8 cellular contexts compared by ENCODE assay signal in genomic region chr10:119120413-119120867, GRCh38. TPM values are rescaled to one million over a fixed set of nuclear protein-coding genes. Genes with fewer than 3 reads are reported as not detected.
DNase-seq lines count a peak whose midpoint lies in the region; ATAC-seq, FAIRE-seq and TF ChIP-seq lines count a peak whose summit lies in the region.

No MANE protein-coding gene starts in this region.

- no peaks in the 10 kb centered on the region for H3K79me2 ChIP-seq in trophoblast cell (ENCODE audit: control insufficient read depth, insufficient read depth, low read length, poor library complexity)

- H2BK120ac ChIP-seq in trophoblast cell (ENCODE audit: insufficient read depth, low read length, poor library complexity): no peak overlapping the region

- H3K9ac ChIP-seq in trophoblast cell (ENCODE audit: low read length): no peak overlapping the region

- H3K4me1 ChIP-seq in cardiac muscle cell (ENCODE audit: low read depth) (peaks cover 3% of the 10 kb centered on the region), trophoblast cell (ENCODE audit: control insufficient read depth in 1 of 2, insufficient read depth in 2 of 2, low read length in 2 of 2) (no peaks in the 10 kb centered on the region)

- TF ChIP-seq POLR2A in GM12892 (IDR thresholded peaks at IDR 0.05; ENCODE audit: low read depth, low read length): no peak

- peak; percentile 85 for ATAC-seq in GM21529 (IDR thresholded peaks at IDR 0.05; ENCODE audit: unreplicated experiment)

- H2BK5ac ChIP-seq in trophoblast cell (ENCODE audit: low read depth, low read length, poor library complexity): no peak overlapping the region

- H3K4me2 ChIP-seq in trophoblast cell (ENCODE audit: low read length): no peak overlapping the region

- H3K18ac ChIP-seq in trophoblast cell (ENCODE audit: low read length): no peak overlapping the region

- FAIRE-seq in GM12892 (lab: Jason Lieb, UNC): peak; percentile 95

- no peak overlapping the region for H2AK5ac ChIP-seq in trophoblast cell (ENCODE audit: low read length)

- H3K4me3 ChIP-seq in cardiac muscle cell (no peak overlapping the region), trophoblast cell (ENCODE audit: low read depth, low read length) (no peak overlapping the region)

- TF ChIP-seq CTCF in cardiac muscle cell (IDR thresholded peaks at IDR 0.05; ENCODE audit: low read depth, low read length): no peak

- DNase-seq in GM12892 (ENCODE audit: insufficient read length) (no peak), HuH-7 (ENCODE audit: low spot score) (peak; percentile 44), cardiac muscle cell (ENCODE audit: low read depth in 1 of 2, low spot score in 1 of 2) (peak in 1 of 2 donors; percentile 10), KBM-7 (no peak), NCI-H748 (lab: John Stamatoyannopoulos, UW; ENCODE audit: unreplicated experiment) (no peak), trophoblast cell (no peak), COLO668 (lab: John Stamatoyannopoulos, UW; ENCODE audit: unreplicated experiment) (no peak)

- H3K9me3 ChIP-seq in cardiac muscle cell (ENCODE audit: low read depth): no peaks in the 10 kb centered on the region
- H3K9me3 ChIP-seq in trophoblast cell (ENCODE audit: insufficient read depth, low read depth, low read length): no peaks in the 10 kb centered on the region

- no peak overlapping the region for H4K8ac ChIP-seq in trophoblast cell (ENCODE audit: low read depth, low read length)

- H3K79me1 ChIP-seq in trophoblast cell (ENCODE audit: low read length): peaks cover 5% of the 10 kb centered on the region

- H3K4ac ChIP-seq in trophoblast cell (ENCODE audit: low read depth, low read length): no peak overlapping the region

- no peak overlapping the region for H4K12ac ChIP-seq in trophoblast cell (ENCODE audit: low read depth, low read length)

- H3K14ac ChIP-seq in trophoblast cell (ENCODE audit: low read length): no peak overlapping the region

- H3K27ac ChIP-seq in cardiac muscle cell (peak overlapping the region; percentile 67), trophoblast cell (ENCODE audit: low read depth, low read length) (no peak overlapping the region)

- no peak overlapping the region for H2BK12ac ChIP-seq in trophoblast cell (ENCODE audit: low read length)

- H3K36me3 ChIP-seq in cardiac muscle cell: peaks cover 31% of the 10 kb centered on the region
- H3K36me3 ChIP-seq in trophoblast cell (ENCODE audit: control insufficient read depth in 1 of 2, insufficient read depth in 2 of 2, low read length in 2 of 2): peaks cover 52 to 53% of the 10 kb centered on the region in 2 experiments

- no peak overlapping the region for H4K91ac ChIP-seq in trophoblast cell (ENCODE audit: low read depth, low read length)

- no CpG with 5 or more reads among the region's 4 CpGs for WGBS in trophoblast cell (ENCODE audit: extremely low coverage, insufficient coverage, insufficient read length)

- no peak overlapping the region for H2AFZ ChIP-seq in trophoblast cell (ENCODE audit: insufficient read depth, low read length, poor library complexity)

- no peaks in the 10 kb centered on the region for H3K27me3 ChIP-seq in cardiac muscle cell
- H3K27me3 ChIP-seq in trophoblast cell (ENCODE audit: insufficient read depth, low read length): no peaks in the 10 kb centered on the region

- in situ Hi-C loops in KBM-7 (cut with MboI; ENCODE audit: low pct_unique_long_range_greater_than_20kb, low sequenced_read_pairs): no loop called here

- H3K23ac ChIP-seq in trophoblast cell (ENCODE audit: low read length): no peak overlapping the region

RNA-seq across cellular contexts. Expression of gene DENND10, which starts 16.5 kb away (rescaled TPM):
- polyA plus RNA-seq in GM12892 (2012; ENCODE audit: missing spikeins): 21.8 TPM
- total RNA-seq in cardiac muscle cell: 41.9 and 52.3 TPM in 2 replicates
- 73.3 and 77.4 TPM in 2 replicates for polyA plus RNA-seq in cardiac muscle cell
- polyA plus RNA-seq in trophoblast cell (2013): 63.7 and 65.3 TPM in 2 replicates

RNA-seq across cellular contexts. Expression of gene EIF3A, which starts 39.8 kb away (rescaled TPM):
- polyA plus RNA-seq in GM12892 (2012; ENCODE audit: missing spikeins): 95.0 TPM
- 64.2 and 140 TPM in 2 replicates for total RNA-seq in cardiac muscle cell
- 56.7 and 73.9 TPM in 2 replicates for polyA plus RNA-seq in cardiac muscle cell
- polyA plus RNA-seq in trophoblast cell (2013): 155 and 157 TPM in 2 replicates

RNA-seq across cellular contexts. Expression of gene SFXN4, which starts 45.1 kb away (rescaled TPM):
- polyA plus RNA-seq in GM12892 (2012; ENCODE audit: missing spikeins): 40.4 TPM
- 21.4 and 25.9 TPM in 2 replicates for total RNA-seq in cardiac muscle cell
- polyA plus RNA-seq in cardiac muscle cell: 51.5 and 53.2 TPM in 2 replicates
- 17.6 and 19.1 TPM in 2 replicates for polyA plus RNA-seq in trophoblast cell (2013)

RNA-seq across cellular contexts. Expression of gene PRDX3, which starts 58.2 kb away (rescaled TPM):
- polyA plus RNA-seq in GM12892 (2012; ENCODE audit: missing spikeins): 290 TPM
- total RNA-seq in cardiac muscle cell: 116 and 204 TPM in 2 replicates
- 360 and 413 TPM in 2 replicates for polyA plus RNA-seq in cardiac muscle cell
- polyA plus RNA-seq in trophoblast cell (2013): 67.4 and 69.3 TPM in 2 replicates
